Comparison of ENCODE assay signal across 8 cellular contexts in genomic region chr1:235075121-235075954, GRCh38. TPM values are rescaled to one million over a fixed set of nuclear protein-coding genes. Genes with fewer than 3 reads are reported as not detected.
DNase-seq lines count a peak whose midpoint lies in the region; ATAC-seq, FAIRE-seq and TF ChIP-seq lines count a peak whose summit lies in the region.

No MANE protein-coding gene starts in this region.

- FAIRE-seq in GM12878 (lab: Jason Lieb, UNC), result no peak

- H3K4me1 ChIP-seq in GM12878 (ENCODE audit: control insufficient read depth, insufficient read depth, low read length), result peaks cover 70% of the 10 kb centered on the region
- peaks cover 9 to 78% (median 43%) of the 10 kb centered on the region in 4 donors for H3K4me1 ChIP-seq in liver (ENCODE audit: control insufficient read depth in 4 of 4, insufficient read depth in 4 of 4, low read length in 3 of 4)

- POLR2A ChIA-PET in GM12878 (lab: Charles Lee), result interaction anchor here (0.5 to 4.2 kb wide), 14 partner anchors 28 to 579 kb away, joined by 3 to 17 read pairs (median 4); no protein-coding TSS in a partner anchor

- H3K27ac ChIP-seq in GM12878 (ENCODE audit: control insufficient read depth, insufficient read depth) (peak overlapping the region; percentile 99), liver (ENCODE audit: low read depth in 1 of 2, low read length in 2 of 2) (peak overlapping the region; percentile 89 to 96)

- TF ChIP-seq RAD21 in GM12878 (IDR thresholded peaks at IDR 0.05; ENCODE audit: insufficient read depth, low read depth, low read length) (peak; percentile 12; the same call in 1 of the 2 replicates), liver (IDR thresholded peaks at IDR 0.05) (no peak)

- no peaks in the 10 kb centered on the region for H3K9me3 ChIP-seq in GM12878 (replicated peaks; ENCODE audit: control insufficient read depth, insufficient read depth, low read length)
- H3K9me3 ChIP-seq in liver (ENCODE audit: control insufficient read depth in 4 of 4, low read length in 3 of 4), result no peaks in the 10 kb centered on the region

- TF ChIP-seq EP300 in GM12878 (IDR thresholded peaks at IDR 0.05; ENCODE audit: borderline replicate concordance in 1 of 2, control insufficient read depth in 1 of 2, low read depth in 2 of 2, low read length in 2 of 2), result peak; percentile 99 to 100

- under 1% methylated on average over 26 of the region's 26 CpGs for WGBS in GM12878 (ENCODE audit: insufficient coverage, insufficient replicate concordance, low lambda C conversion rate, missing lambda C conversion rate)
- 19% methylated on average over 26 of the region's 26 CpGs for WGBS in liver

- H3K79me2 ChIP-seq in GM12878 (ENCODE audit: control insufficient read depth, insufficient read depth, low read length), result peaks cover 11% of the 10 kb centered on the region

- intact Hi-C loops in GM12878 (cut with micrococcal nuclease; ENCODE audit: unreplicated experiment), result loop anchor here (1.0 to 2.0 kb wide), 10 partner anchors 27 to 303 kb away; no protein-coding TSS in a partner anchor

- in situ Hi-C loops in GM12878 (cut with MboI), result loop anchor here (25.0 kb wide), 1 partner anchor 963 kb away; no protein-coding TSS in a partner anchor

- H2AFZ ChIP-seq in GM12878 (ENCODE audit: control insufficient read depth, low read depth, low read length), result no peak overlapping the region; the same call in 1 of the 2 replicates

- SMC1A ChIA-PET in GM12878 (lab: Charles Lee; ENCODE audit: uncharacterized antibody, unreplicated experiment), result interaction anchor here (0.5 to 11.3 kb wide), 13 partner anchors 8 to 575 kb away, joined by 3 to 174 read pairs (median 4); no protein-coding TSS in a partner anchor

- H3K27me3 ChIP-seq in GM12878 (replicated peaks in 1 of 2; ENCODE audit: control insufficient read depth in 2 of 2, insufficient read depth in 2 of 2, low read length in 1 of 2), result no peaks in the 10 kb centered on the region
- no peaks in the 10 kb centered on the region for H3K27me3 ChIP-seq in liver (ENCODE audit: control insufficient read depth in 4 of 4, insufficient read depth in 4 of 4, low read length in 3 of 4)

- peak overlapping the region; percentile 28 for H3K4me3 ChIP-seq in AG09309 (ENCODE audit: control insufficient read depth, low read depth, low read length)
- H3K4me3 ChIP-seq in GM12878, result peak overlapping the region; percentile 37
- H3K4me3 ChIP-seq in liver (ENCODE audit: low read depth in 1 of 3, low read length in 3 of 3), result peak overlapping the region; percentile 22 to 60 (median 41)

- peak overlapping the region; percentile 80 for H3K4me2 ChIP-seq in GM12878 (ENCODE audit: control insufficient read depth, insufficient read depth)

- BruUV-seq in GM12878 (replicated peaks; lab: Mats Ljungman, UMichigan), result TSS peak; percentile 85

- H3K9ac ChIP-seq in GM12878 (ENCODE audit: control insufficient read depth, insufficient read depth, low read length) (peak overlapping the region; percentile 84), liver (ENCODE audit: low read depth in 1 of 2, low read length in 2 of 2) (peak overlapping the region; percentile 40 to 94)

- ATAC-seq in GM19025 (IDR thresholded peaks at IDR 0.05; ENCODE audit: low read depth, unreplicated experiment) (peak; percentile 56), HG03196 (IDR thresholded peaks at IDR 0.05; ENCODE audit: unreplicated experiment) (peak; percentile 51), GM12878 (peak; percentile 77)

- TF ChIP-seq POLR2A in GM12878 (IDR thresholded peaks at IDR 0.05; ENCODE audit: low read depth, low read length), result peak; percentile 74

- TF ChIP-seq CTCF in AG09309 (IDR thresholded peaks at IDR 0.05; ENCODE audit: control insufficient read depth, insufficient read depth, low read depth, low read length, missing control alignments) (no peak), GM12878 (IDR thresholded peaks at IDR 0.05 in 2 of 3, conservative IDR thresholded peaks at IDR 0.05 in 1 of 3; ENCODE audit: control insufficient read depth in 2 of 3, extremely low read depth in 1 of 3, insufficient read depth in 1 of 3, low read depth in 3 of 3, low read length in 3 of 3) (no peak), liver (IDR thresholded peaks at IDR 0.05; ENCODE audit: low read depth, low read length, missing input control) (no peak)

- DNase-seq in AG09309 (ENCODE audit: low read depth) (peak; percentile 71), T-helper 2 cell (peak in 4 of 5 experiments; percentile 11 to 82 (median 42)), GM12878 (ENCODE audit: low read depth, low spot score) (peak; percentile 98), NCI-H526 treated with DMSO at 0.1 percent for 48 hours (lab: John Stamatoyannopoulos, UW) (no peak)
- DNase-seq in stimulated activated CD4-positive, alpha-beta T cell treated with anti-CD3 and anti-CD28 coated beads, Interleukin-4, amount 100 ng/mL, for 48 hours (ENCODE audit: low read depth in 2 of 2), result peak; percentile 55 to 81

- CTCF ChIA-PET in GM12878 (lab: Yijun Ruan, JAX), result interaction anchor here (0.9 to 2.1 kb wide), 3 partner anchors 27 to 96 kb away, joined by 3 to 9 read pairs (median 4); no protein-coding TSS in a partner anchor

- H4K20me1 ChIP-seq in GM12878 (ENCODE audit: control insufficient read depth, insufficient read depth), result no peaks in the 10 kb centered on the region

- H3K36me3 ChIP-seq in GM12878 (ENCODE audit: control insufficient read depth in 2 of 2, insufficient read depth in 2 of 2, low read length in 1 of 2) (no peaks in the 10 kb centered on the region), liver (ENCODE audit: control insufficient read depth in 4 of 4, insufficient read depth in 3 of 4, low read depth in 1 of 4, low read length in 3 of 4) (no peaks in the 10 kb centered on the region)

- RAD21 ChIA-PET in GM12878 (lab: Charles Lee; ENCODE audit: unreplicated experiment), result interaction anchor here (0.7 to 7.9 kb wide), 15 partner anchors 24 to 471 kb away, joined by 3 to 85 read pairs (median 4); no protein-coding TSS in a partner anchor

TF ChIP-seq in GM12878, 131 proteins besides CTCF, POLR2A, EP300 and RAD21 (continues in another document):
- peak; percentile 100 for TF ChIP-seq MEF2B (IDR thresholded peaks at IDR 0.05; ENCODE audit: partially characterized antibody, poor library complexity, severe bottlenecking)
- no peak for TF ChIP-seq SREBF1 (IDR thresholded peaks at IDR 0.05; ENCODE audit: low read length)
- peak; percentile 44 for TF ChIP-seq MYC (IDR thresholded peaks at IDR 0.05; ENCODE audit: insufficient read depth, insufficient read length, insufficient replicate concordance, low read length, severe bottlenecking)
- peak; percentile 87 for TF ChIP-seq SP1 (IDR thresholded peaks at IDR 0.05; ENCODE audit: low read depth, low read length)
- TF ChIP-seq STAT3 (IDR thresholded peaks at IDR 0.05; ENCODE audit: low read depth, low read length), result no peak
- TF ChIP-seq ZNF207 (IDR thresholded peaks at IDR 0.05; ENCODE audit: borderline replicate concordance), result no peak
- no peak; a peak in 1 of 4 replicates for TF ChIP-seq SRF (IDR thresholded peaks at IDR 0.05; ENCODE audit: low read depth in 2 of 2, low read length in 2 of 2)
- TF ChIP-seq TAF1 (IDR thresholded peaks at IDR 0.05; ENCODE audit: borderline replicate concordance, low read depth, low read length), result peak; percentile 58
- TF ChIP-seq MXI1 (IDR thresholded peaks at IDR 0.05; ENCODE audit: low read depth, low read length), result peak; percentile 88; the same call in 1 of the 2 replicates

TF ChIP-seq in liver, 16 proteins besides CTCF, POLR2A, EP300 and RAD21 (continues in another document):
- TF ChIP-seq FOXA2 (IDR thresholded peaks at IDR 0.05) (no peak), RXRA (IDR thresholded peaks at IDR 0.05) (peak; percentile 59 to 68), TAF1 (conservative IDR thresholded peaks at IDR 0.05) (peak; percentile 80), GABPA (IDR thresholded peaks at IDR 0.05 in 1 of 2, conservative IDR thresholded peaks at IDR 0.05 in 1 of 2) (no peak), JUND (IDR thresholded peaks at IDR 0.05) (peak; percentile 41 to 64), EGR1 (IDR thresholded peaks at IDR 0.05; ENCODE audit: low read depth in 2 of 2) (no peak), HNF4G (IDR thresholded peaks at IDR 0.05) (peak; percentile 68), YY1 (IDR thresholded peaks at IDR 0.05) (peak; percentile 59), HNF4A (conservative IDR thresholded peaks at IDR 0.05) (peak; percentile 85 to 91), MAX (IDR thresholded peaks at IDR 0.05) (peak; percentile 45), FOXA1 (IDR thresholded peaks at IDR 0.05) (no peak), SP1 (IDR thresholded peaks at IDR 0.05) (peak; percentile 69)

RNA-seq across cellular contexts. Expression of gene TOMM20, which starts 53.3 kb away (rescaled TPM):
- total RNA-seq in GM12878 (2013; cell fraction: nucleolus; rRNA removed), result 52.5 and 52.8 TPM in 2 replicates
- total RNA-seq in GM12878 (2014; rRNA removed), result 75.1 and 89.7 TPM in 2 replicates
- 58.8 and 59.9 TPM in 2 replicates for total RNA-seq in GM12878 (2014; rRNA removed; fragmentation: Illumina TruSeq; extraction: Trizol)
- 120 and 125 TPM in 2 replicates for total RNA-seq in GM12878 (2021)
- polyA plus RNA-seq in GM12878 (2011; ENCODE audit: low read depth), result 58.2 TPM
- polyA plus RNA-seq in GM12878 (2011; rRNA removed), result 138 and 178 TPM in 2 replicates
- polyA plus RNA-seq in GM12878 (2011; cell fraction: cytosol; rRNA removed), result 43.9 and 51.8 TPM in 2 replicates
- polyA plus RNA-seq in GM12878 (2011; cell fraction: nucleus; rRNA removed), result 31.3 TPM in 2 replicates
- 94.4 and 116 TPM in 2 replicates for polyA plus RNA-seq in GM12878 (2012)
- polyA plus RNA-seq in GM12878 (2014; fragmentation: Illumina TruSeq; extraction: Trizol), result 95.3 and 116 TPM in 2 replicates
- 10 to 100 TPM; 39.8 to 60.1 TPM for polyA plus RNA-seq in GM12878 (2014; fragmentation: Nextera tagmentation; extraction: Ambion mirVana)
- polyA plus RNA-seq in GM12878 (2014; rRNA removed), result 58.2 and 66.2 TPM in 2 replicates
- polyA plus RNA-seq in GM12878 (2016; fragmentation: Nextera tagmentation; extraction: Ambion mirVana), result 10 to 100 TPM; 68.4 to 71.9 TPM
- polyA minus RNA-seq in GM12878 (2011; rRNA and poly(A)+ RNA removed), result 35.0 and 43.1 TPM in 2 replicates
- 27.3 and 28.9 TPM in 2 replicates for polyA minus RNA-seq in GM12878 (2011; cell fraction: cytosol; rRNA and poly(A)+ RNA removed)
- polyA minus RNA-seq in GM12878 (2011; cell fraction: nucleus; rRNA and poly(A)+ RNA removed), result 15.8 and 28.3 TPM in 2 replicates
- total RNA-seq in liver, result 10 to 100 TPM; 34.9 to 43.3 TPM
- polyA plus RNA-seq in liver, result 10 to 100 TPM; 33.4 to 74.4 TPM
